Comparison of ENCODE assay signal across 9 cellular contexts in genomic region chr1:155320252-155320651, GRCh38. TPM values are rescaled to one million over a fixed set of nuclear protein-coding genes. Genes with fewer than 3 reads are reported as not detected.
DNase-seq lines count a peak whose midpoint lies in the region; ATAC-seq and TF ChIP-seq lines count a peak whose summit lies in the region.
"Had no signal": no experiment of that assay in that cellular context is flagged by ENCODE, and none has a peak within 500 bp of the region (broad histone marks: within the 10 kb centered on the region; RNA-seq: fewer than 3 reads in every experiment).

No MANE protein-coding gene starts in this region.

- no peak for DNase-seq in BJ (ENCODE audit: low read depth)
- no peak for DNase-seq in SK-N-MC (ENCODE audit: low read depth, low spot score)
- peak; percentile 60 for DNase-seq in endodermal cell
- DNase-seq in neuronal stem cell (ENCODE audit: low spot score): no peak
- no peak for DNase-seq in nucleus accumbens (lab: John Stamatoyannopoulos, UW)
- no peak for DNase-seq in inferior parietal cortex (ENCODE audit: extremely low spot score)
- DNase-seq in mesenteric fat pad (ENCODE audit: low spot score): no peak

- H4K91ac ChIP-seq in neuronal stem cell (ENCODE audit: low read depth, low read length, poor library complexity): no peak overlapping the region

- no peak overlapping the region for H3K4ac ChIP-seq in neuronal stem cell (ENCODE audit: low read length)

- H3K4me1 ChIP-seq in endodermal cell (ENCODE audit: control insufficient read depth, insufficient read depth, low read length) (peaks cover 3% of the 10 kb centered on the region), neuronal stem cell (ENCODE audit: control insufficient read depth in 2 of 2, insufficient read depth in 1 of 2, low read depth in 1 of 2, low read length in 2 of 2) (peaks cover 17 to 18% of the 10 kb centered on the region in 2 donors)

- H3K9ac ChIP-seq in SK-N-MC (ENCODE audit: insufficient read length): peak overlapping the region; percentile 50
- H3K9ac ChIP-seq in endodermal cell (ENCODE audit: extremely low read depth, low read length, poor library complexity, severe bottlenecking): no peak overlapping the region
- no peak overlapping the region for H3K9ac ChIP-seq in neuronal stem cell (ENCODE audit: low read depth, low read length, poor library complexity)

- H3K4me3 ChIP-seq in BJ (ENCODE audit: low read depth, low read length): peak overlapping the region; percentile 59
- peak overlapping the region; percentile 79 for H3K4me3 ChIP-seq in SK-N-MC
- H3K4me3 ChIP-seq in endodermal cell (ENCODE audit: low read length): peak overlapping the region; percentile 72
- no peak overlapping the region for H3K4me3 ChIP-seq in neuronal stem cell (ENCODE audit: low read length in 2 of 2)

- H3K27ac ChIP-seq in SK-N-MC (peak overlapping the region; percentile 84), endodermal cell (ENCODE audit: low read depth, low read length) (peak overlapping the region; percentile 18), neuronal stem cell (replicated peaks; ENCODE audit: low read length) (peak overlapping the region; percentile 21)

- H3K9me3 Mint-ChIP-seq in endodermal cell: no peaks in the 10 kb centered on the region

- H3K4me3 Mint-ChIP-seq in endodermal cell: peak overlapping the region; percentile 90

- H3K23ac ChIP-seq in neuronal stem cell (ENCODE audit: low read depth, low read length, poor library complexity): no peak overlapping the region

- H2BK5ac ChIP-seq in neuronal stem cell (ENCODE audit: low read length): no peak overlapping the region

- no peak overlapping the region for H4K8ac ChIP-seq in neuronal stem cell (ENCODE audit: low read depth, low read length)

- peaks cover 23% of the 10 kb centered on the region for H3K4me1 Mint-ChIP-seq in endodermal cell

- H2BK12ac ChIP-seq in neuronal stem cell (ENCODE audit: low read length): no peak overlapping the region

- no peak overlapping the region for H2BK120ac ChIP-seq in neuronal stem cell (ENCODE audit: low read depth, low read length)

- POLR2A ChIA-PET in BJ (lab: Charles Lee): no interaction called here

- H3K18ac ChIP-seq in neuronal stem cell (ENCODE audit: low read length): no peak overlapping the region

- H2AK5ac ChIP-seq in neuronal stem cell (ENCODE audit: low read depth, low read length): no peak overlapping the region

- peaks cover 28% of the 10 kb centered on the region for H3K36me3 Mint-ChIP-seq in endodermal cell (ENCODE audit: low read depth)

- H3K9me3 ChIP-seq in SK-N-MC (ENCODE audit: low read depth, low read length) (no peaks in the 10 kb centered on the region), endodermal cell (ENCODE audit: control insufficient read depth, low read length) (no peaks in the 10 kb centered on the region), neuronal stem cell (replicated peaks in 1 of 2; ENCODE audit: control insufficient read depth in 2 of 2, insufficient read depth in 1 of 2, low read depth in 1 of 2, low read length in 2 of 2) (no peaks in the 10 kb centered on the region)

- ATAC-seq in HG02870 (IDR thresholded peaks at IDR 0.05; ENCODE audit: unreplicated experiment): no peak

- H3K27ac Mint-ChIP-seq in endodermal cell: peak overlapping the region; percentile 2

- no peak overlapping the region for H2BK15ac ChIP-seq in neuronal stem cell (ENCODE audit: low read length)

- H3K4me2 ChIP-seq in neuronal stem cell (ENCODE audit: insufficient read depth, low read length, poor library complexity, severe bottlenecking): peak overlapping the region; percentile 77

- H3K14ac ChIP-seq in neuronal stem cell (ENCODE audit: low read length): no peak overlapping the region

- H3K79me1 ChIP-seq in neuronal stem cell (ENCODE audit: low read depth, low read length): peaks cover 8% of the 10 kb centered on the region

- no peaks in the 10 kb centered on the region for H3K27me3 ChIP-seq in BJ (ENCODE audit: control insufficient read depth, insufficient read depth, low read length)
- no peaks in the 10 kb centered on the region for H3K27me3 ChIP-seq in endodermal cell (ENCODE audit: control insufficient read depth, insufficient read depth, low read length, poor library complexity, severe bottlenecking)
- no peaks in the 10 kb centered on the region for H3K27me3 ChIP-seq in neuronal stem cell (ENCODE audit: control insufficient read depth in 3 of 3, insufficient read depth in 3 of 3, low read depth in 1 of 3, low read length in 3 of 3)

- 85 to 92% methylated on average over 10 to 11 of the region's 11 CpGs for WGBS in endodermal cell (ENCODE audit: insufficient coverage in 1 of 2, insufficient read length in 1 of 2), 2 experiments
- no CpG with 5 or more reads among the region's 11 CpGs for WGBS in neuronal stem cell (ENCODE audit: extremely low coverage in 2 of 2, insufficient read length in 2 of 2, insufficient replicate concordance in 1 of 2), 2 donors

- CTCF ChIA-PET in BJ (lab: Yijun Ruan, JAX): interaction anchor here (0.7 to 1.0 kb wide), 2 partner anchors 69 to 283 kb away, joined by 3 read pairs; no protein-coding TSS in a partner anchor

- no peak for TF ChIP-seq CTCF in BJ (IDR thresholded peaks at IDR 0.05; ENCODE audit: insufficient read depth, low read depth, low read length)
- TF ChIP-seq CTCF in endodermal cell (conservative IDR thresholded peaks at IDR 0.05): no peak

- H3K36me3 ChIP-seq in BJ (ENCODE audit: control insufficient read depth, insufficient read depth, low read length): 0 out of 2 replicates have a peak, but pooled peaks cover 1% of the 10 kb centered on the region
- peaks cover 22% of the 10 kb centered on the region for H3K36me3 ChIP-seq in SK-N-MC (ENCODE audit: insufficient read depth, low read length)
- H3K36me3 ChIP-seq in endodermal cell (ENCODE audit: control insufficient read depth, insufficient read depth, low read length): peaks cover 36% of the 10 kb centered on the region
- peaks cover 27 to 64% of the 10 kb centered on the region in 2 donors for H3K36me3 ChIP-seq in neuronal stem cell (replicated peaks in 1 of 2; ENCODE audit: control insufficient read depth in 2 of 2, insufficient read depth in 2 of 2, low read length in 2 of 2)

- peaks cover 14% of the 10 kb centered on the region for H3K27me3 Mint-ChIP-seq in endodermal cell (ENCODE audit: insufficient read depth)

- no peak overlapping the region for H2AFZ ChIP-seq in neuronal stem cell (ENCODE audit: low read length)

RNA-seq across cellular contexts. Expression of gene RUSC1, which starts 0.4 kb away (rescaled TPM):
- 23.2 and 34.1 TPM in 2 replicates for polyA plus RNA-seq in BJ (2011; rRNA removed)
- 13.4 and 17.1 TPM in 2 replicates for polyA minus RNA-seq in BJ (2011; rRNA and poly(A)+ RNA removed)
- total RNA-seq in endodermal cell (10 to 100 TPM; 74.5 to 83.8 TPM), mesenteric fat pad (20.8 TPM)
- 47.0 TPM for polyA plus RNA-seq in endodermal cell (2013, experiment 1 of 2)
- 42.6 TPM for polyA plus RNA-seq in endodermal cell (2013, experiment 2 of 2)
- polyA plus RNA-seq in neuronal stem cell (2013, experiment 1 of 2): 30.3 TPM
- 29.9 TPM for polyA plus RNA-seq in neuronal stem cell (2013, experiment 2 of 2)

RNA-seq across cellular contexts. Expression of gene FDPS, which starts 11.6 kb away (rescaled TPM):
- 126 and 131 TPM in 2 replicates for polyA plus RNA-seq in BJ (2011; rRNA removed)
- 34.5 and 53.5 TPM in 2 replicates for polyA minus RNA-seq in BJ (2011; rRNA and poly(A)+ RNA removed)
- total RNA-seq in endodermal cell (100 to 1,000 TPM; 247 to 250 TPM), mesenteric fat pad (91.7 TPM)
- 597 TPM for polyA plus RNA-seq in endodermal cell (2013, experiment 1 of 2)
- 604 TPM for polyA plus RNA-seq in endodermal cell (2013, experiment 2 of 2)
- 384 TPM for polyA plus RNA-seq in neuronal stem cell (2013, experiment 1 of 2)
- polyA plus RNA-seq in neuronal stem cell (2013, experiment 2 of 2): 359 TPM

RNA-seq across cellular contexts. Expression of gene PKLR, which starts 19.0 kb away (rescaled TPM):
- 0.02 TPM in 2 replicates for polyA plus RNA-seq in BJ (2011; rRNA removed)
- polyA minus RNA-seq in BJ (2011; rRNA and poly(A)+ RNA removed): 0.05 TPM in 1 of 2 replicates, not detected in the other
- total RNA-seq in endodermal cell: under 1 TPM in 1 of 2 donors, not detected in 1; 0.40 TPM
- 0.18 TPM for polyA plus RNA-seq in endodermal cell (2013, experiment 1 of 2)
- 0.08 TPM for polyA plus RNA-seq in endodermal cell (2013, experiment 2 of 2)
- polyA plus RNA-seq in neuronal stem cell (2013, experiment 1 of 2): 0.06 TPM
- polyA plus RNA-seq in neuronal stem cell (2013, experiment 2 of 2): 0.06 TPM
- total RNA-seq in mesenteric fat pad: not detected
- total RNA-seq: sciatic nerve had no signal

RNA-seq across cellular contexts. Expression of gene HCN3, which starts 43.0 kb away (rescaled TPM):
- 1.8 and 4.0 TPM in 2 replicates for polyA plus RNA-seq in BJ (2011; rRNA removed)
- 2.4 and 3.4 TPM in 2 replicates for polyA minus RNA-seq in BJ (2011; rRNA and poly(A)+ RNA removed)
- total RNA-seq in endodermal cell (1 to 10 TPM; 8.7 to 9.2 TPM), mesenteric fat pad (3.3 TPM)
- 15.1 TPM for polyA plus RNA-seq in endodermal cell (2013, experiment 1 of 2)
- polyA plus RNA-seq in endodermal cell (2013, experiment 2 of 2): 12.8 TPM
- 2.9 TPM for polyA plus RNA-seq in neuronal stem cell (2013, experiment 1 of 2)
- 2.9 TPM for polyA plus RNA-seq in neuronal stem cell (2013, experiment 2 of 2)

RNA-seq across cellular contexts. Expression of gene CLK2, which starts 46.9 kb away (rescaled TPM):
- 46.1 and 57.4 TPM in 2 replicates for polyA plus RNA-seq in BJ (2011; rRNA removed)
- 38.6 and 41.2 TPM in 2 replicates for polyA minus RNA-seq in BJ (2011; rRNA and poly(A)+ RNA removed)
- total RNA-seq in endodermal cell (10 to 100 TPM; 69.8 to 82.3 TPM), mesenteric fat pad (34.7 TPM)
- polyA plus RNA-seq in endodermal cell (2013, experiment 1 of 2): 84.9 TPM
- polyA plus RNA-seq in endodermal cell (2013, experiment 2 of 2): 71.3 TPM
- 55.4 TPM for polyA plus RNA-seq in neuronal stem cell (2013, experiment 1 of 2)
- polyA plus RNA-seq in neuronal stem cell (2013, experiment 2 of 2): 54.0 TPM

Comparison
In these comparisons a context has a peak if more than half of its experiments do, and no peak if none do; other contexts are left out.
1. H3K4me3 ChIP-seq: peak in BJ (single experiment), SK-N-MC (single experiment) and endodermal cell (single experiment); none in neuronal stem cell (0 of 2).
2. H3K27ac ChIP-seq: peak in every context shown above with its lines; median percentile 84 in SK-N-MC; 21 in neuronal stem cell; 18 in endodermal cell.